15 cellular contexts compared by ENCODE assay signal in the genomic region with DNA sequence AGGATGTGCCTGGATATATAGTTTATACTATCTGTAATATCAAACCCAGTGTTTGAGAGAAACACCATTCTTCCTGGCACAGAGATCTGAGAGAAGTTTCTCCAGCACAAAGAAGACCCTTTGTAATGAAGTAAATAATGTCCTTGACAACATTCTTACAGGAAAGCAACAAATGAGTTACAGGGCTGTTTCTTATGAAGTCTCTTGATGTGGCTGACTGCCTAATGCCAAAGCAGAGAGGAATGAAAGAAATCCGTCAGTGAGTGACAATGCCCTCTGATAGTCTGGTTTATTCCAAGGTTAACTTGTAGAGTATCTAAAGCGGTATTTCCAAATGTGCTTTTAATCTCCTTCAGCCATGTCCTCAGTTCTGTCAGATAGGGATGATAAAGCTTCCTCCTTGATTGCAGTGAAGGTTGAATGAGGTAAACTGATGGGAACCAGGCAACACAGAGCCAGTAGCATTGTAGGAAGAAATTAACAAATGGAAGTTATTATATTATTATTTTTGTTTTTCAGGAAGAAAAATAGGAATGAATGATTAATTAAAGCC.
A peak's percentile ranks its signal among the peaks of the same experiment; 100 is the strongest.
DNase-seq lines count a peak whose midpoint lies in the region; ATAC-seq, FAIRE-seq and TF ChIP-seq lines count a peak whose summit lies in the region.
"Had no signal": no experiment of that assay in that cellular context is flagged by ENCODE, and none has a peak within 500 bp of the region (broad histone marks: within the 10 kb centered on the region; RNA-seq: fewer than 3 reads in every experiment).

No MANE protein-coding gene starts in this region.

- intact Hi-C loops in K562 (cut with micrococcal nuclease): no loop called here
- intact Hi-C loops in pancreas (cut with DNase I): no loop called here

- no peaks in the 10 kb centered on the region for H3K36me3 ChIP-seq in K562 (ENCODE audit: control insufficient read depth, insufficient read depth, low read length)
- no peaks in the 10 kb centered on the region for H3K36me3 ChIP-seq in pancreas

- no peaks in the 10 kb centered on the region for H3K27me3 Mint-ChIP-seq in T-helper 17 cell

- POLR2A ChIA-PET in K562 (lab: Yijun Ruan, JAX): no interaction called here

- no peak overlapping the region for H2AFZ ChIP-seq in K562 (ENCODE audit: low read depth, low read length)

- H3K9me1 ChIP-seq in K562 (ENCODE audit: control insufficient read depth, insufficient read depth, low read length): no peaks in the 10 kb centered on the region

- H3K27ac Mint-ChIP-seq in T-helper 17 cell: no peak overlapping the region
- H3K27ac Mint-ChIP-seq: HFFc6 had no signal

- H3K4me1 Mint-ChIP-seq in T-helper 17 cell: no peaks in the 10 kb centered on the region

- no peaks in the 10 kb centered on the region for H3K36me3 Mint-ChIP-seq in T-helper 17 cell (ENCODE audit: low read depth)

- no TSS peak for BruUV-seq in K562 (replicated peaks; lab: Mats Ljungman, UMichigan)

- FAIRE-seq in K562 (lab: Jason Lieb, UNC) (no peak), pancreas (lab: Jason Lieb, UNC) (no peak)
- FAIRE-seq: GM19239 had no signal

- H3K4me2 ChIP-seq in K562 (ENCODE audit: insufficient read depth, low read length): no peak overlapping the region
- H3K4me2 ChIP-seq: KMS-11 had no signal

- H3K27ac ChIP-seq in K562 (ENCODE audit: extremely low read depth, low read depth, low read length) (no peak overlapping the region), pancreas (no peak overlapping the region)
- H3K27ac ChIP-seq: KMS-11 had no signal

- no peak for ATAC-seq in K562
- ATAC-seq in pancreas: peak in 3 of 4 donors; percentile 11 to 29 (median 19)
- no peak for ATAC-seq in T-helper 17 cell
- ATAC-seq: Panc1 had no signal

- H3K9me3 ChIP-seq in K562 (replicated peaks; ENCODE audit: control insufficient read depth, insufficient read depth, low read depth, low read length) (no peaks in the 10 kb centered on the region), pancreas (no peaks in the 10 kb centered on the region), T-helper 17 cell (ENCODE audit: control insufficient read depth, low read length, poor library complexity, severe bottlenecking) (no peaks in the 10 kb centered on the region)

- WGBS in K562 (ENCODE audit: insufficient coverage, low coverage, missing lambda C conversion rate): 8% methylated on average over 2 of the region's 2 CpGs
- WGBS in pancreas, 2 donors: 7 to 12% methylated on average over 2 of the region's 2 CpGs

- H3K27me3 ChIP-seq in K562 (ENCODE audit: control insufficient read depth in 2 of 2, insufficient read depth in 2 of 2, low read length in 2 of 2): no peaks in the 10 kb centered on the region
- no peaks in the 10 kb centered on the region for H3K27me3 ChIP-seq in pancreas

- CTCF ChIA-PET in K562 (lab: Yijun Ruan, JAX; ENCODE audit: low intra/inter-chr PET ratio): no interaction called here

- H3K4me3 ChIP-seq in K562: no peak overlapping the region
- no peak overlapping the region for H3K4me3 ChIP-seq in pancreas

- no peak for TF ChIP-seq RAD21 in K562 (CRISPR knock-in tag; conservative IDR thresholded peaks at IDR 0.05 in 1 of 2, IDR thresholded peaks at IDR 0.05 in 1 of 2)

- no peaks in the 10 kb centered on the region for H3K4me1 ChIP-seq in K562 (replicated peaks in 1 of 2; ENCODE audit: control insufficient read depth in 2 of 2, insufficient read depth in 2 of 2, low read length in 2 of 2)
- H3K4me1 ChIP-seq in pancreas: peaks cover 3 to 27% (median 18%) of the 10 kb centered on the region in 3 donors

- no peak overlapping the region for H3K9ac ChIP-seq in K562 (ENCODE audit: insufficient read depth in 1 of 2, low read depth in 2 of 2, low read length in 2 of 2)
- H3K9ac ChIP-seq: KMS-11 had no signal

- TF ChIP-seq CTCF in K562 (IDR thresholded peaks at IDR 0.05 in 2 of 3, conservative IDR thresholded peaks at IDR 0.05 in 1 of 3; ENCODE audit: insufficient read depth in 2 of 3, low read depth in 1 of 3, low read length in 3 of 3) (no peak), pancreas (IDR thresholded peaks at IDR 0.05) (no peak)

- no peaks in the 10 kb centered on the region for H4K20me1 ChIP-seq in K562 (replicated peaks; ENCODE audit: control insufficient read depth, insufficient read depth, low read length)

- TF ChIP-seq EP300 in K562 (IDR thresholded peaks at IDR 0.05; ENCODE audit: low read length): no peak

- DNase-seq in COLO829 (ENCODE audit: low spot score) (peak; percentile 39), SK-MEL-5 (ENCODE audit: low read depth, low spot score) (peak; percentile 50), K562 (ENCODE audit: extremely low read depth in 1 of 4, low spot score in 3 of 4) (no peak), pancreas (no peak), epidermal melanocyte (ENCODE audit: insufficient read length, low spot score) (no peak), T-helper 17 cell (no peak), nucleus accumbens (lab: John Stamatoyannopoulos, UW) (no peak)
- DNase-seq: HFFc6, NCI-H1048, NCI-H146, NCI-H2081, NCI-H510A had no signal

- in situ Hi-C loops in SK-MEL-5 (cut with HindIII; ENCODE audit: low pct_unique_long_range_greater_than_20kb, low sequenced_read_pairs) (no loop called here), K562 (cut with MboI) (no loop called here)

- no peak for TF ChIP-seq POLR2A in K562 (conservative IDR thresholded peaks at IDR 0.05)

- no peak overlapping the region for H3K4me3 Mint-ChIP-seq in T-helper 17 cell
- H3K4me3 Mint-ChIP-seq: HFFc6 had no signal

- H3K79me2 ChIP-seq in K562 (ENCODE audit: control insufficient read depth, insufficient read depth, low read length): no peaks in the 10 kb centered on the region

TF ChIP-seq in K562, 482 proteins besides CTCF, POLR2A, EP300 and RAD21:
- TF ChIP-seq GTF3C2 (IDR thresholded peaks at IDR 0.05; ENCODE audit: borderline replicate concordance, extremely low read depth, insufficient read length) (no peak), MEIS2 (IDR thresholded peaks at IDR 0.05; ENCODE audit: partially characterized antibody) (peak; percentile 36)
- TF ChIP-seq, protein P1, sequence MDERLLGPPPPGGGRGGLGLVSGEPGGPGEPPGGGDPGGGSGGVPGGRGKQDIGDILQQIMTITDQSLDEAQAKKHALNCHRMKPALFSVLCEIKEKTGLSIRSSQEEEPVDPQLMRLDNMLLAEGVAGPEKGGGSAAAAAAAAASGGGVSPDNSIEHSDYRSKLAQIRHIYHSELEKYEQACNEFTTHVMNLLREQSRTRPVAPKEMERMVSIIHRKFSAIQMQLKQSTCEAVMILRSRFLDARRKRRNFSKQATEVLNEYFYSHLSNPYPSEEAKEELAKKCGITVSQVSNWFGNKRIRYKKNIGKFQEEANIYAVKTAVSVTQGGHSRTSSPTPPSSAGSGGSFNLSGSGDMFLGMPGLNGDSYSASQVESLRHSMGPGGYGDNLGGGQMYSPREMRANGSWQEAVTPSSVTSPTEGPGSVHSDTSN (CRISPR knock-in tag; IDR thresholded peaks at IDR 0.05; ENCODE audit: low read depth): no peak
- TF ChIP-seq, protein P1 (tag; conservative IDR thresholded peaks at IDR 0.05; ENCODE audit: low read depth): 0 out of 2 replicates have a peak, but pooled peaks have one; percentile 21

Comparison
In these comparisons a context has a peak if more than half of its experiments do, and no peak if none do; other contexts are left out.
1. DNase-seq: peak in COLO829 (single experiment) and SK-MEL-5 (single experiment); none in K562 (0 of 4), pancreas (0 of 6), epidermal melanocyte (single experiment), T-helper 17 cell (0 of 3) and nucleus accumbens (0 of 56).
2. ATAC-seq: peak in pancreas (3 of 4); none in K562 (single experiment) and T-helper 17 cell (single experiment).